ENCODE assay signal across 8 cellular contexts in genomic region chr11:67468835-67469811, GRCh38. TPM values are rescaled to one million over a fixed set of nuclear protein-coding genes. Genes with fewer than 3 reads are reported as not detected.
DNase-seq lines count a peak whose midpoint lies in the region; ATAC-seq and TF ChIP-seq lines count a peak whose summit lies in the region.

TMEM134 (minus strand) TSS chr11:67469251; CDS start chr11:67469192, 59 bp downstream.

- peak; percentile 71 for ATAC-seq in CD4-positive, alpha-beta T cell (ENCODE audit: poor library complexity)
- ATAC-seq in GM19397 (IDR thresholded peaks at IDR 0.05; ENCODE audit: unreplicated experiment) = peak; percentile 74
- peak; percentile 76 for ATAC-seq in effector memory CD8-positive, alpha-beta T cell (replicated peaks)

- H3K4ac ChIP-seq in mesenchymal stem cell (ENCODE audit: low read depth in 1 of 2, low read length in 2 of 2) = peak within 1 kb of the TSS; percentile 26 to 90

- peak within 1 kb of the TSS; percentile 91 for H3K4me3 Mint-ChIP-seq in CD4-positive, alpha-beta T cell
- H3K4me3 Mint-ChIP-seq in effector memory CD8-positive, alpha-beta T cell = peak within 1 kb of the TSS; percentile 89 to 90

- H3K27ac ChIP-seq in CD4-positive, alpha-beta T cell (ENCODE audit: low read depth, low read length) = peak within 1 kb of the TSS; percentile 81
- peak within 1 kb of the TSS; percentile 61 for H3K27ac ChIP-seq in mesenchymal stem cell (ENCODE audit: low read length, poor library complexity, severe bottlenecking)

- peak within 1 kb of the TSS in 1 of 2 experiments; percentile 95 for H3K23ac ChIP-seq in mesenchymal stem cell (ENCODE audit: low read length in 2 of 2)

- H4K91ac ChIP-seq in mesenchymal stem cell (ENCODE audit: low read length) = peak within 1 kb of the TSS; percentile 89

- peak within 1 kb of the TSS; percentile 88 for H3K4me3 ChIP-seq in mesenchymal stem cell (ENCODE audit: insufficient read depth in 1 of 2, low read depth in 1 of 2, low read length in 2 of 2)

- peak within 1 kb of the TSS; percentile 77 for H2BK5ac ChIP-seq in mesenchymal stem cell (ENCODE audit: low read depth, low read length, poor library complexity, severe bottlenecking)

- H4K8ac ChIP-seq in mesenchymal stem cell (ENCODE audit: low read length) = peak within 1 kb of the TSS; percentile 98

- H2BK120ac ChIP-seq in mesenchymal stem cell (ENCODE audit: low read depth, low read length) = no peak within 1 kb of the TSS

- peak within 1 kb of the TSS in 1 of 2 experiments; percentile 29 for H2BK12ac ChIP-seq in mesenchymal stem cell (ENCODE audit: low read length in 2 of 2)

- peak within 1 kb of the TSS; percentile 86 for H3K4me2 ChIP-seq in mesenchymal stem cell (ENCODE audit: low read length, poor library complexity, severe bottlenecking)

- peak within 1 kb of the TSS; percentile 81 to 89 for H3K18ac ChIP-seq in mesenchymal stem cell (ENCODE audit: low read depth in 1 of 2, low read length in 2 of 2)

- H2AK5ac ChIP-seq in mesenchymal stem cell (ENCODE audit: low read length, severe bottlenecking) = peak within 1 kb of the TSS; percentile 18

- no peaks in the 10 kb centered on the region for H3K27me3 ChIP-seq in CD4-positive, alpha-beta T cell (ENCODE audit: control insufficient read depth, insufficient read depth, low read length)
- no peaks in the 10 kb centered on the region for H3K27me3 ChIP-seq in mesenchymal stem cell (ENCODE audit: control insufficient read depth in 1 of 2, insufficient read depth in 1 of 2, low read length in 2 of 2)

- no peaks in the 10 kb centered on the region for H3K36me3 Mint-ChIP-seq in CD4-positive, alpha-beta T cell (ENCODE audit: low read depth)
- peaks cover 15% of the 10 kb centered on the region for H3K36me3 Mint-ChIP-seq in effector memory CD8-positive, alpha-beta T cell (ENCODE audit: insufficient read depth)

- CTCF ChIA-PET in CD4-positive, alpha-beta T cell (lab: Charles Lee) = interaction anchor here (0.7 to 3.0 kb wide), 16 partner anchors 11 to 118 kb away, joined by 3 to 28 read pairs (median 4); partner anchors contain the start of genes AIP, PITPNM1, PPP1CA and RAD9A

- H3K27me3 Mint-ChIP-seq in CD4-positive, alpha-beta T cell = no peaks in the 10 kb centered on the region
- no peaks in the 10 kb centered on the region for H3K27me3 Mint-ChIP-seq in effector memory CD8-positive, alpha-beta T cell

- 6% methylated on average over 81 of the region's 81 CpGs for WGBS in mesenchymal stem cell

- intact Hi-C loops in CD4-positive, alpha-beta T cell (cut with DNase I, micrococcal nuclease) = loop anchor here (1.0 to 5.0 kb wide), 10 partner anchors 13 to 78 kb away; partner anchors contain the start of genes CARNS1 (in 1 of the 2), PPP1CA (in 1 of the 2), PTPRCAP (in 1 of the 2) and RAD9A (in 1 of the 2)

- no peaks in the 10 kb centered on the region for H3K9me3 ChIP-seq in CD4-positive, alpha-beta T cell (ENCODE audit: control insufficient read depth, low read length)
- no peaks in the 10 kb centered on the region for H3K9me3 ChIP-seq in mesenchymal stem cell (ENCODE audit: control insufficient read depth, low read length)

- DNase-seq in CD4-positive, alpha-beta T cell = peak; percentile 86 to 94 (median 92)
- peak; percentile 86 for DNase-seq in HPDE6-E6E7 (ENCODE audit: extremely low spot score)
- DNase-seq in NOMO-1 treated with DMSO at 0.1 percent for 48 hours (lab: John Stamatoyannopoulos, UW; ENCODE audit: unreplicated experiment) = peak; percentile 87
- peak; percentile 84 to 91 (median 87) for DNase-seq in activated CD8-positive, alpha-beta memory T cell treated with anti-CD3 and anti-CD28 coated beads for 48 hours (ENCODE audit: low read depth in 2 of 3, low spot score in 2 of 3)
- peak; percentile 83 to 86 (median 86) for DNase-seq in effector memory CD8-positive, alpha-beta T cell
- DNase-seq in mesenchymal stem cell = peak; percentile 92
- peak; percentile 81 for DNase-seq in stimulated activated CD8-positive, alpha-beta memory T cell treated with anti-CD3 and anti-CD28 coated beads, Interleukin-12 subunit alpha, Interleukin-12 subunit beta, amount 100 ng/mL, for 24 hours (ENCODE audit: extremely low read depth)

- peaks cover 13% of the 10 kb centered on the region in 2 experiments for H3K36me3 ChIP-seq in mesenchymal stem cell (ENCODE audit: control insufficient read depth in 1 of 2, insufficient read depth in 2 of 2, low read depth in 1 of 2, low read length in 2 of 2)

- peaks cover 27% of the 10 kb centered on the region for H3K4me1 ChIP-seq in mesenchymal stem cell (ENCODE audit: control insufficient read depth, insufficient read depth, low read depth, low read length)

- TF ChIP-seq CTCF in CD4-positive, alpha-beta T cell (IDR thresholded peaks at IDR 0.05) = no peak

- H3K4me1 Mint-ChIP-seq in CD4-positive, alpha-beta T cell (ENCODE audit: low read depth) = peaks cover 42% of the 10 kb centered on the region
- H3K4me1 Mint-ChIP-seq in effector memory CD8-positive, alpha-beta T cell (ENCODE audit: low read depth in 2 of 2) = peaks cover 30 to 36% of the 10 kb centered on the region in 2 donors

- H2AFZ ChIP-seq in mesenchymal stem cell (ENCODE audit: low read depth, low read length) = peak within 1 kb of the TSS; percentile 66

- peak within 1 kb of the TSS in 1 of 2 experiments; percentile 97 for H3K14ac ChIP-seq in mesenchymal stem cell (ENCODE audit: low read length in 2 of 2)

- peak within 1 kb of the TSS; percentile 88 for H3K27ac Mint-ChIP-seq in CD4-positive, alpha-beta T cell
- H3K27ac Mint-ChIP-seq in effector memory CD8-positive, alpha-beta T cell = peak within 1 kb of the TSS; percentile 87 to 88

- POLR2A ChIA-PET in CD4-positive, alpha-beta T cell (lab: Charles Lee) = interaction anchor here (0.5 to 8.5 kb wide), 23 partner anchors 10 to 229 kb away, joined by 3 to 131 read pairs (median 7); partner anchors contain the start of genes AIP, CDK2AP2, PITPNM1 and POLD4

- peak within 1 kb of the TSS; percentile 94 for H3K9ac ChIP-seq in mesenchymal stem cell (ENCODE audit: low read length)

- H3K79me1 ChIP-seq in mesenchymal stem cell (replicated peaks; ENCODE audit: low read length, poor library complexity, severe bottlenecking) = peaks cover 17% of the 10 kb centered on the region

- peak within 1 kb of the TSS; percentile 97 for H2BK15ac ChIP-seq in mesenchymal stem cell (ENCODE audit: low read depth, poor library complexity, severe bottlenecking)

- H3K9me3 Mint-ChIP-seq in CD4-positive, alpha-beta T cell = no peaks in the 10 kb centered on the region
- H3K9me3 Mint-ChIP-seq in effector memory CD8-positive, alpha-beta T cell = no peaks in the 10 kb centered on the region

RNA-seq across cellular contexts. Expression of gene TMEM134, which starts in this region (rescaled TPM):
- 10 to 100 TPM; 49.9 to 52.4 TPM for total RNA-seq in CD4-positive, alpha-beta T cell
- 32.7 TPM for polyA plus RNA-seq in mesenchymal stem cell (2013, experiment 1 of 2)
- polyA plus RNA-seq in mesenchymal stem cell (2013, experiment 2 of 2) = 29.2 TPM

Comparison
In these comparisons a context has a peak if more than half of its experiments do, and no peak if none do; other contexts are left out.
1. Peak in every context shown above with its lines: DNase-seq, ATAC-seq, H3K4me3 ChIP-seq and H3K27ac ChIP-seq.